ENCODE assay signal across 1 cellular context in genomic region chr12:47221256-47222023, GRCh38.
A peak's percentile ranks its signal among the peaks of the same experiment; 100 is the strongest.
TF ChIP-seq lines count a peak whose summit lies in the region.

No MANE protein-coding gene starts in this region.

TF ChIP-seq in HepG2, 621 proteins besides CTCF, POLR2A, EP300 and RAD21 (continued from another document and continues in another):
- TF ChIP-seq ZNF496 (CRISPR knock-in tag; IDR thresholded peaks at IDR 0.05; ENCODE audit: insufficient replicate concordance) (no peak), THYN1 (CRISPR knock-in tag; IDR thresholded peaks at IDR 0.05; ENCODE audit: borderline replicate concordance, low read depth) (no peak), KLF6 (CRISPR knock-in tag; IDR thresholded peaks at IDR 0.05) (no peak), THAP9 (CRISPR knock-in tag; IDR thresholded peaks at IDR 0.05; ENCODE audit: borderline replicate concordance) (no peak), FLYWCH1 (CRISPR knock-in tag; IDR thresholded peaks at IDR 0.05) (no peak), MAFG (CRISPR knock-in tag; IDR thresholded peaks at IDR 0.05) (no peak), ZBTB26 (CRISPR knock-in tag; IDR thresholded peaks at IDR 0.05; ENCODE audit: borderline replicate concordance) (no peak), ZNF567 (CRISPR knock-in tag; IDR thresholded peaks at IDR 0.05; ENCODE audit: borderline replicate concordance) (no peak), SP5 (CRISPR knock-in tag; IDR thresholded peaks at IDR 0.05; ENCODE audit: borderline replicate concordance, low read depth) (no peak), KLF11 (CRISPR knock-in tag; IDR thresholded peaks at IDR 0.05) (no peak), ZNF317 (CRISPR knock-in tag; IDR thresholded peaks at IDR 0.05) (0 out of 2 replicates have a peak, but pooled peaks have one; percentile 20), NFAT5 (CRISPR knock-in tag; IDR thresholded peaks at IDR 0.05) (no peak), ZBTB7B (CRISPR knock-in tag; IDR thresholded peaks at IDR 0.05) (no peak), ZHX1 (CRISPR knock-in tag; IDR thresholded peaks at IDR 0.05; ENCODE audit: low read depth) (no peak), TOPORS (CRISPR knock-in tag; IDR thresholded peaks at IDR 0.05) (no peak), ZNF10 (CRISPR knock-in tag; IDR thresholded peaks at IDR 0.05; ENCODE audit: borderline replicate concordance, low read depth) (no peak), SRF (IDR thresholded peaks at IDR 0.05; ENCODE audit: low read depth, low read length) (peak; percentile 33; the same call in 1 of the 2 replicates), FOSL1 (CRISPR knock-in tag; IDR thresholded peaks at IDR 0.05; ENCODE audit: borderline replicate concordance) (no peak), NFRKB (IDR thresholded peaks at IDR 0.05) (no peak), ZNF850 (CRISPR knock-in tag; conservative IDR thresholded peaks at IDR 0.05) (no peak), POGK (CRISPR knock-in tag; conservative IDR thresholded peaks at IDR 0.05) (no peak), PAWR (CRISPR knock-in tag; IDR thresholded peaks at IDR 0.05; ENCODE audit: borderline replicate concordance) (no peak), ZBED4 (CRISPR knock-in tag; IDR thresholded peaks at IDR 0.05; ENCODE audit: borderline replicate concordance) (no peak), ZSCAN9 (CRISPR knock-in tag; IDR thresholded peaks at IDR 0.05; ENCODE audit: borderline replicate concordance) (peak; percentile 60; the same call in 1 of the 2 replicates), SAP130 (CRISPR knock-in tag; IDR thresholded peaks at IDR 0.05; ENCODE audit: low read depth) (peak; percentile 44), ZNF773 (CRISPR knock-in tag; IDR thresholded peaks at IDR 0.05; ENCODE audit: borderline replicate concordance) (no peak), SALL1 (CRISPR knock-in tag; IDR thresholded peaks at IDR 0.05) (peak; percentile 71; the same call in 1 of the 2 replicates), DMAP1 (CRISPR knock-in tag; IDR thresholded peaks at IDR 0.05) (no peak)
